In genomic region chr1:33098371-33098770, GRCh38 we compare ENCODE assay signal across 12 cellular contexts. TPM values are rescaled to one million over a fixed set of nuclear protein-coding genes. Genes with fewer than 3 reads are reported as not detected.
DNase-seq lines count a peak whose midpoint lies in the region; ATAC-seq and TF ChIP-seq lines count a peak whose summit lies in the region.
"Had no signal": no experiment of that assay in that cellular context is flagged by ENCODE, and none has a peak within 500 bp of the region (broad histone marks: within the 10 kb centered on the region; RNA-seq: fewer than 3 reads in every experiment).

No MANE protein-coding gene starts in this region.

- no peaks in the 10 kb centered on the region for H3K9me3 Mint-ChIP-seq in activated T-cell treated with anti-CD3 and anti-CD28 coated beads, Interleukin-2, amount 50 U/mL, for 72 hours
- no peaks in the 10 kb centered on the region for H3K9me3 Mint-ChIP-seq in activated T-cell treated with anti-CD3 and anti-CD28 coated beads, Interleukin-2, amount 50 U/mL, for 4 hours
- no peaks in the 10 kb centered on the region for H3K9me3 Mint-ChIP-seq in effector memory CD8-positive, alpha-beta T cell
- no peaks in the 10 kb centered on the region for H3K9me3 Mint-ChIP-seq in WTC11
- H3K9me3 Mint-ChIP-seq: brain had no signal

- H3K9me3 ChIP-seq in SJSA1 (replicated peaks) = no peaks in the 10 kb centered on the region
- H3K9me3 ChIP-seq in tibial nerve = no peaks in the 10 kb centered on the region

- ATAC-seq in activated T-cell treated with anti-CD3 and anti-CD28 coated beads, Interleukin-2, amount 50 U/mL, for 72 hours (replicated peaks in 1 of 2) = no peak
- ATAC-seq in activated T-cell treated with anti-CD3 and anti-CD28 coated beads, Interleukin-2, amount 50 U/mL, for 4 hours = no peak
- ATAC-seq in effector memory CD8-positive, alpha-beta T cell (replicated peaks) = no peak
- ATAC-seq in HG02763 (IDR thresholded peaks at IDR 0.05; ENCODE audit: unreplicated experiment) (no peak), GM19324 (IDR thresholded peaks at IDR 0.05; ENCODE audit: low FRiP score, unreplicated experiment) (no peak), WTC11 (no peak)

- no peaks in the 10 kb centered on the region for H3K27me3 Mint-ChIP-seq in activated T-cell treated with anti-CD3 and anti-CD28 coated beads, Interleukin-2, amount 50 U/mL, for 72 hours (ENCODE audit: low read depth)
- no peaks in the 10 kb centered on the region for H3K27me3 Mint-ChIP-seq in activated T-cell treated with anti-CD3 and anti-CD28 coated beads, Interleukin-2, amount 50 U/mL, for 4 hours (ENCODE audit: low read depth)
- H3K27me3 Mint-ChIP-seq in effector memory CD8-positive, alpha-beta T cell = no peaks in the 10 kb centered on the region
- H3K27me3 Mint-ChIP-seq in WTC11 (ENCODE audit: low read depth) = peaks cover 34% of the 10 kb centered on the region
- H3K27me3 Mint-ChIP-seq: brain had no signal

- peak overlapping the region; percentile 52 for H3K27ac Mint-ChIP-seq in activated T-cell treated with anti-CD3 and anti-CD28 coated beads, Interleukin-2, amount 50 U/mL, for 72 hours
- peak overlapping the region; percentile 95 to 98 for H3K27ac Mint-ChIP-seq in effector memory CD8-positive, alpha-beta T cell
- no peak overlapping the region for H3K27ac Mint-ChIP-seq in WTC11

- DNase-seq in activated T-cell treated with anti-CD3 and anti-CD28 coated beads, Interleukin-2, amount 50 U/mL, for 72 hours = no peak
- no peak for DNase-seq in activated T-cell treated with anti-CD3 and anti-CD28 coated beads, Interleukin-2, amount 50 U/mL, for 4 hours
- peak in 1 of 2 experiments; percentile 8 for DNase-seq in SJSA1 (ENCODE audit: low read depth in 1 of 2, low spot score in 2 of 2)
- DNase-seq in effector memory CD8-positive, alpha-beta T cell = no peak
- DNase-seq in tibial nerve (ENCODE audit: low spot score in 2 of 2) = no peak
- no peak for DNase-seq in WTC11 (ENCODE audit: low spot score)
- DNase-seq: Karpas-422; midbrain; stimulated activated naive CD4-positive, alpha-beta T cell had no signal

- H3K4me3 Mint-ChIP-seq in activated T-cell treated with anti-CD3 and anti-CD28 coated beads, Interleukin-2, amount 50 U/mL, for 72 hours = peak overlapping the region; percentile 81 to 82
- H3K4me3 Mint-ChIP-seq in activated T-cell treated with anti-CD3 and anti-CD28 coated beads, Interleukin-2, amount 50 U/mL, for 4 hours = no peak overlapping the region
- H3K4me3 Mint-ChIP-seq in effector memory CD8-positive, alpha-beta T cell = peak overlapping the region; percentile 85 to 91
- H3K4me3 Mint-ChIP-seq in WTC11 = no peak overlapping the region
- H3K4me3 Mint-ChIP-seq: brain had no signal

- CTCF ChIA-PET in WTC11 (lab: Charles Lee) = interaction anchor here (0.9 to 1.9 kb wide), 3 partner anchors 12 to 206 kb away, joined by 4 to 8 read pairs (median 4); no protein-coding TSS in a partner anchor

- H3K4me1 ChIP-seq in SJSA1 (replicated peaks) (peaks cover 54% of the 10 kb centered on the region), tibial nerve (peaks cover 0 to 11% (median 0%) of the 10 kb centered on the region in 4 donors)

- no peak for TF ChIP-seq EP300 in tibial nerve (IDR thresholded peaks at IDR 0.05)

- no peak for TF ChIP-seq POLR2A in tibial nerve (IDR thresholded peaks at IDR 0.05)

- POLR2A ChIA-PET in WTC11 (lab: Charles Lee) = no interaction called here

- H3K36me3 Mint-ChIP-seq in activated T-cell treated with anti-CD3 and anti-CD28 coated beads, Interleukin-2, amount 50 U/mL, for 72 hours (ENCODE audit: insufficient read depth in 2 of 2) = no peaks in the 10 kb centered on the region
- no peaks in the 10 kb centered on the region for H3K36me3 Mint-ChIP-seq in activated T-cell treated with anti-CD3 and anti-CD28 coated beads, Interleukin-2, amount 50 U/mL, for 4 hours (ENCODE audit: insufficient read depth)
- H3K36me3 Mint-ChIP-seq in effector memory CD8-positive, alpha-beta T cell (ENCODE audit: insufficient read depth) = peaks cover 3% of the 10 kb centered on the region
- H3K36me3 Mint-ChIP-seq in WTC11 = no peaks in the 10 kb centered on the region

- H3K27me3 ChIP-seq in SJSA1 (replicated peaks) = no peaks in the 10 kb centered on the region
- H3K27me3 ChIP-seq in tibial nerve = no peaks in the 10 kb centered on the region

- H3K4me3 ChIP-seq in SJSA1 (no peak overlapping the region), tibial nerve (no peak overlapping the region)

- H3K27ac ChIP-seq in SJSA1 = peak overlapping the region; percentile 94
- peak overlapping the region in 3 of 4 donors; percentile 35 to 82 (median 39) for H3K27ac ChIP-seq in tibial nerve

- H3K36me3 ChIP-seq in SJSA1 (peaks cover 12% of the 10 kb centered on the region; the same call in 1 of the 2 replicates), tibial nerve (peaks cover 0 to 35% (median 0%) of the 10 kb centered on the region in 3 donors)

- TF ChIP-seq CTCF in tibial nerve (IDR thresholded peaks at IDR 0.05) = no peak
- no peak for TF ChIP-seq CTCF in WTC11 (IDR thresholded peaks at IDR 0.05)

- peaks cover 24% of the 10 kb centered on the region for H3K4me1 Mint-ChIP-seq in activated T-cell treated with anti-CD3 and anti-CD28 coated beads, Interleukin-2, amount 50 U/mL, for 72 hours (ENCODE audit: low read depth)
- peaks cover 50% of the 10 kb centered on the region for H3K4me1 Mint-ChIP-seq in activated T-cell treated with anti-CD3 and anti-CD28 coated beads, Interleukin-2, amount 50 U/mL, for 4 hours (ENCODE audit: low read depth)
- H3K4me1 Mint-ChIP-seq in effector memory CD8-positive, alpha-beta T cell (ENCODE audit: low read depth in 2 of 2) = peaks cover 42 to 57% of the 10 kb centered on the region in 2 donors
- peaks cover 11% of the 10 kb centered on the region for H3K4me1 Mint-ChIP-seq in WTC11

TF ChIP-seq in WTC11, 78 proteins besides CTCF, POLR2A, EP300 and RAD21 (continues in another document):
- TF ChIP-seq ZNF512 (CRISPR knock-in tag; IDR thresholded peaks at IDR 0.05; ENCODE audit: borderline replicate concordance) (no peak), SMAD3 (CRISPR knock-in tag; IDR thresholded peaks at IDR 0.05; ENCODE audit: borderline replicate concordance) (no peak), E2F1 (CRISPR knock-in tag; IDR thresholded peaks at IDR 0.05) (no peak), ZBTB43 (CRISPR knock-in tag; IDR thresholded peaks at IDR 0.05) (no peak), ZNF671 (CRISPR knock-in tag; IDR thresholded peaks at IDR 0.05) (no peak), ERG (CRISPR knock-in tag; IDR thresholded peaks at IDR 0.05) (no peak)

RNA-seq across cellular contexts. Expression of gene AZIN2, which starts 17.4 kb away (rescaled TPM):
- total RNA-seq in activated T-cell treated with anti-CD3 and anti-CD28 coated beads, Interleukin-2, amount 50 U/mL, for 72 hours = 1 to 10 TPM; 2.5 to 4.1 TPM
- 1 to 10 TPM in 2 of 3 donors, under 1 TPM in 1; 0.30 to 2.2 (median 1.4) TPM for total RNA-seq in activated T-cell treated with anti-CD3 and anti-CD28 coated beads, Interleukin-2, amount 50 U/mL, for 4 hours
- total RNA-seq in SJSA1 (2014; rRNA removed; shearing (Covaris generic)) = 3.0 and 9.7 TPM in 2 replicates
- total RNA-seq in tibial nerve = 1 to 10 TPM; 3.3 to 8.6 (median 6.3) TPM
- total RNA-seq in WTC11 (2021) = 0.89 to 1.7 TPM (median 1.1 TPM) in 3 replicates

Comparison
In these comparisons a context has a peak if more than half of its experiments do, and no peak if none do; other contexts are left out.
1. H3K4me3 Mint-ChIP-seq: peak in activated T-cell treated with anti-CD3 and anti-CD28 coated beads, Interleukin-2, amount 50 U/mL, for 72 hours (2 of 2) and effector memory CD8-positive, alpha-beta T cell (2 of 2); none in activated T-cell treated with anti-CD3 and anti-CD28 coated beads, Interleukin-2, amount 50 U/mL, for 4 hours (single experiment) and WTC11 (single experiment).